In the genomic region with DNA sequence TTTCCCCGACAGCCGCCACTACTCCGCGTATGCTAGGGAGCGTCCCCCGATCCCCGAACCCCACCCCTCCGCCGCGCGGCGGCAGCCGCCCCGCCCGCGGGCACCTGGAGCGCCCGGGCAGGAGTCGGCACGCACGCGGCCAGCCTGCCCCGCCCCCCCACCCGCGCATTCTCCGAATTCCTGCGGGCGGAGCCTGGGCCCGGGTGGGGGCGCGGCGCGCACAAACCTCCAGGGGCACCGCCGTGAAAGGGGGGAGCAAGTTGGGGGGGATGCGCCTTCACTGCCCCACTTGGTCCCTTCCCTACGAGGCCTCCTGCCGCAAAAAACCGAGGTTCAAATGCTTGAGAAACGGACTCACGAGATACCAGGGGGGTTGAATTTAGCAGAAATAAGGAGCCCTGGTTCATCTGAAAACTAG, we compare ENCODE assay signal across 7 cellular contexts. TPM values are rescaled to one million over a fixed set of nuclear protein-coding genes. Genes with fewer than 3 reads are reported as not detected.
A peak's percentile ranks its signal among the peaks of the same experiment; 100 is the strongest.
DNase-seq lines count a peak whose midpoint lies in the region; ATAC-seq and TF ChIP-seq lines count a peak whose summit lies in the region.

No MANE protein-coding gene starts in this region.

- peak; percentile 53 for DNase-seq in activated CD8-positive, alpha-beta memory T cell treated with anti-CD3 and anti-CD28 coated beads, Interleukin-2, amount 50 U/mL, for 4 hours
- DNase-seq in fibroblast of peridontal ligament (ENCODE audit: extremely low read depth): peak; percentile 41
- DNase-seq in activated T-helper 2 cell treated with anti-CD3 and anti-CD28 coated beads, Interferon-gamma antibody, Interleukin-2, Interleukin-4, amounts not matched to agents 10 μg/mL and 5 μg/mL and 100 μg/mL, durations not matched to agents 14 hours and 24 hours and 36 hours (ENCODE audit: low spot score): no peak
- no peak for DNase-seq in omental fat pad (ENCODE audit: low spot score)

- no peak overlapping the region for H3K27ac Mint-ChIP-seq in activated T-helper 2 cell treated with anti-CD3 and anti-CD28 coated beads, Interferon-gamma antibody, Interleukin-2, Interleukin-4, amounts not matched to agents 10 μg/mL and 5 μg/mL and 100 μg/mL, durations not matched to agents 14 hours and 24 hours and 36 hours

- no peak for TF ChIP-seq CTCF in neutrophil (IDR thresholded peaks at IDR 0.05)
- no peak for TF ChIP-seq CTCF in omental fat pad (IDR thresholded peaks at IDR 0.05)

- H3K4me3 ChIP-seq in HUES64 (ENCODE audit: low read length): peak overlapping the region; percentile 83
- peak overlapping the region; percentile 65 to 78 for H3K4me3 ChIP-seq in neutrophil (ENCODE audit: low read depth in 1 of 2, low read length in 1 of 2)

- H3K9me3 ChIP-seq in HUES64 (ENCODE audit: insufficient read depth, low read depth, low read length) (no peaks in the 10 kb centered on the region), neutrophil (no peaks in the 10 kb centered on the region)

- intact Hi-C loops in activated T-helper 2 cell treated with anti-CD3 and anti-CD28 coated beads, Interferon-gamma antibody, Interleukin-2, Interleukin-4, amounts not matched to agents 10 μg/mL and 5 μg/mL and 100 μg/mL, durations not matched to agents 14 hours and 24 hours and 36 hours (cut with micrococcal nuclease): no loop called here

- no peak for ATAC-seq in GM21390 (IDR thresholded peaks at IDR 0.05; ENCODE audit: unreplicated experiment)
- ATAC-seq in omental fat pad (ENCODE audit: low FRiP score): no peak

- H3K4me1 ChIP-seq in HUES64 (ENCODE audit: insufficient read depth, low read length): peaks cover 41% of the 10 kb centered on the region
- H3K4me1 ChIP-seq in neutrophil (ENCODE audit: control insufficient read depth in 1 of 2, insufficient read depth in 1 of 2, low read depth in 1 of 2, low read length in 1 of 2): peaks cover 27 to 36% of the 10 kb centered on the region in 2 experiments

- H3K4me1 Mint-ChIP-seq in activated T-helper 2 cell treated with anti-CD3 and anti-CD28 coated beads, Interferon-gamma antibody, Interleukin-2, Interleukin-4, amounts not matched to agents 10 μg/mL and 5 μg/mL and 100 μg/mL, durations not matched to agents 14 hours and 24 hours and 36 hours (ENCODE audit: low read depth): peaks cover 6% of the 10 kb centered on the region

- peaks cover 26% of the 10 kb centered on the region for H3K27me3 Mint-ChIP-seq in activated T-helper 2 cell treated with anti-CD3 and anti-CD28 coated beads, Interferon-gamma antibody, Interleukin-2, Interleukin-4, amounts not matched to agents 10 μg/mL and 5 μg/mL and 100 μg/mL, durations not matched to agents 14 hours and 24 hours and 36 hours (ENCODE audit: low read depth)

- peak overlapping the region; percentile 92 for H3K9ac ChIP-seq in HUES64 (ENCODE audit: low read depth, low read length)

- H3K9me3 Mint-ChIP-seq in activated T-helper 2 cell treated with anti-CD3 and anti-CD28 coated beads, Interferon-gamma antibody, Interleukin-2, Interleukin-4, amounts not matched to agents 10 μg/mL and 5 μg/mL and 100 μg/mL, durations not matched to agents 14 hours and 24 hours and 36 hours: no peaks in the 10 kb centered on the region

- H3K36me3 ChIP-seq in HUES64 (ENCODE audit: insufficient read depth, low read length): peaks cover 33% of the 10 kb centered on the region
- no peaks in the 10 kb centered on the region for H3K36me3 ChIP-seq in neutrophil

- H3K27ac ChIP-seq in HUES64 (ENCODE audit: low read depth, low read length): peak overlapping the region; percentile 88
- no peak overlapping the region for H3K27ac ChIP-seq in neutrophil

- under 1% methylated on average over 41 of the region's 41 CpGs for WGBS in HUES64

- H3K27me3 ChIP-seq in HUES64 (ENCODE audit: insufficient read depth, low read length) (peaks cover 12% of the 10 kb centered on the region; the same call in 1 of the 2 replicates), neutrophil (peaks cover 74% of the 10 kb centered on the region)

- H3K36me3 Mint-ChIP-seq in activated T-helper 2 cell treated with anti-CD3 and anti-CD28 coated beads, Interferon-gamma antibody, Interleukin-2, Interleukin-4, amounts not matched to agents 10 μg/mL and 5 μg/mL and 100 μg/mL, durations not matched to agents 14 hours and 24 hours and 36 hours (ENCODE audit: low read depth): no peaks in the 10 kb centered on the region

- no peak overlapping the region for H3K4me3 Mint-ChIP-seq in activated T-helper 2 cell treated with anti-CD3 and anti-CD28 coated beads, Interferon-gamma antibody, Interleukin-2, Interleukin-4, amounts not matched to agents 10 μg/mL and 5 μg/mL and 100 μg/mL, durations not matched to agents 14 hours and 24 hours and 36 hours (ENCODE audit: low read depth)

RNA-seq across cellular contexts. Expression of gene AJUBA, which starts 1.7 kb away (rescaled TPM):
- 21.4 TPM for polyA plus RNA-seq in HUES64 (2013, experiment 1 of 2)
- polyA plus RNA-seq in HUES64 (2013, experiment 2 of 2): 22.1 TPM
- total RNA-seq in activated T-helper 2 cell treated with anti-CD3 and anti-CD28 coated beads, Interferon-gamma antibody, Interleukin-2, Interleukin-4, amounts not matched to agents 10 μg/mL and 5 μg/mL and 100 μg/mL, durations not matched to agents 14 hours and 24 hours and 36 hours: 1.5 and 2.1 TPM in 2 replicates
- 10 to 100 TPM in 2 of 4 donors, 1 to 10 TPM in 2; 4.0 to 13.4 (median 9.9) TPM for total RNA-seq in omental fat pad

RNA-seq across cellular contexts. Expression of gene HAUS4, which starts 23.8 kb away (rescaled TPM):
- polyA plus RNA-seq in HUES64 (2013, experiment 1 of 2): 47.1 TPM
- polyA plus RNA-seq in HUES64 (2013, experiment 2 of 2): 56.2 TPM
- 63.5 and 65.5 TPM in 2 replicates for total RNA-seq in activated T-helper 2 cell treated with anti-CD3 and anti-CD28 coated beads, Interferon-gamma antibody, Interleukin-2, Interleukin-4, amounts not matched to agents 10 μg/mL and 5 μg/mL and 100 μg/mL, durations not matched to agents 14 hours and 24 hours and 36 hours
- 10 to 100 TPM; 27.0 to 84.8 (median 32.0) TPM for total RNA-seq in omental fat pad

RNA-seq across cellular contexts. Expression of gene C14orf93, which starts 29.3 kb away (rescaled TPM):
- 4.4 TPM for polyA plus RNA-seq in HUES64 (2013, experiment 1 of 2)
- 6.1 TPM for polyA plus RNA-seq in HUES64 (2013, experiment 2 of 2)
- 9.1 and 9.2 TPM in 2 replicates for total RNA-seq in activated T-helper 2 cell treated with anti-CD3 and anti-CD28 coated beads, Interferon-gamma antibody, Interleukin-2, Interleukin-4, amounts not matched to agents 10 μg/mL and 5 μg/mL and 100 μg/mL, durations not matched to agents 14 hours and 24 hours and 36 hours
- total RNA-seq in omental fat pad: 10 to 100 TPM in 1 of 4 donors, 1 to 10 TPM in 3; 6.0 to 12.2 (median 8.4) TPM

RNA-seq across cellular contexts. Expression of gene PRMT5, which starts 51.5 kb away (rescaled TPM):
- 121 TPM for polyA plus RNA-seq in HUES64 (2013, experiment 1 of 2)
- 103 TPM for polyA plus RNA-seq in HUES64 (2013, experiment 2 of 2)
- total RNA-seq in activated T-helper 2 cell treated with anti-CD3 and anti-CD28 coated beads, Interferon-gamma antibody, Interleukin-2, Interleukin-4, amounts not matched to agents 10 μg/mL and 5 μg/mL and 100 μg/mL, durations not matched to agents 14 hours and 24 hours and 36 hours: 147 and 152 TPM in 2 replicates
- 10 to 100 TPM; 38.8 to 54.9 (median 49.6) TPM for total RNA-seq in omental fat pad

RNA-seq across cellular contexts. Expression of gene PSMB5, which starts 54.0 kb away (rescaled TPM):
- 218 TPM for polyA plus RNA-seq in HUES64 (2013, experiment 1 of 2)
- polyA plus RNA-seq in HUES64 (2013, experiment 2 of 2): 191 TPM
- total RNA-seq in activated T-helper 2 cell treated with anti-CD3 and anti-CD28 coated beads, Interferon-gamma antibody, Interleukin-2, Interleukin-4, amounts not matched to agents 10 μg/mL and 5 μg/mL and 100 μg/mL, durations not matched to agents 14 hours and 24 hours and 36 hours: 124 and 134 TPM in 2 replicates
- total RNA-seq in omental fat pad: 100 to 1,000 TPM; 126 to 150 (median 129) TPM

Comparison
In these comparisons a context has a peak if more than half of its experiments do, and no peak if none do; other contexts are left out.
1. DNase-seq: peak in activated CD8-positive, alpha-beta memory T cell treated with anti-CD3 and anti-CD28 coated beads, Interleukin-2, amount 50 U/mL, for 4 hours (single experiment) and fibroblast of peridontal ligament (single experiment); none in activated T-helper 2 cell treated with anti-CD3 and anti-CD28 coated beads, Interferon-gamma antibody, Interleukin-2, Interleukin-4, amounts not matched to agents 10 μg/mL and 5 μg/mL and 100 μg/mL, durations not matched to agents 14 hours and 24 hours and 36 hours (single experiment) and omental fat pad (single experiment).